Comparison of ENCODE assay signal across 11 cellular contexts in genomic region chr16:67594956-67595355, GRCh38. TPM values are rescaled to one million over a fixed set of nuclear protein-coding genes. Genes with fewer than 3 reads are reported as not detected.
DNase-seq lines count a peak whose midpoint lies in the region; ATAC-seq and TF ChIP-seq lines count a peak whose summit lies in the region.
"Had no signal": no experiment of that assay in that cellular context is flagged by ENCODE, and none has a peak within 500 bp of the region (broad histone marks: within the 10 kb centered on the region; RNA-seq: fewer than 3 reads in every experiment).

No MANE protein-coding gene starts in this region.

- no peaks in the 10 kb centered on the region for H3K27me3 Mint-ChIP-seq in activated CD4-positive, alpha-beta T cell treated with anti-CD3 and anti-CD28 coated beads for 36 hours
- no peaks in the 10 kb centered on the region for H3K27me3 Mint-ChIP-seq in activated CD4-positive, alpha-beta memory T cell treated with anti-CD3 and anti-CD28 coated beads, Interleukin-2, amount 10 ng/mL, durations not matched to agents 7 days and 5 days

- peaks cover 36% of the 10 kb centered on the region for H3K4me1 Mint-ChIP-seq in activated CD4-positive, alpha-beta T cell treated with anti-CD3 and anti-CD28 coated beads for 36 hours
- H3K4me1 Mint-ChIP-seq in activated CD4-positive, alpha-beta memory T cell treated with anti-CD3 and anti-CD28 coated beads, Interleukin-2, amount 10 ng/mL, durations not matched to agents 7 days and 5 days, result peaks cover 34% of the 10 kb centered on the region

- peak; percentile 44 for DNase-seq in activated CD4-positive, alpha-beta T cell treated with anti-CD3 and anti-CD28 coated beads for 36 hours
- DNase-seq in activated CD4-positive, alpha-beta T cell treated with anti-CD3 and anti-CD28 coated beads for 1 hour, result no peak
- no peak for DNase-seq in activated CD4-positive, alpha-beta memory T cell treated with anti-CD3 and anti-CD28 coated beads, Interleukin-2, amount 10 ng/mL, durations not matched to agents 7 days and 5 days
- peak; percentile 71 for DNase-seq in fibroblast of pulmonary artery (ENCODE audit: low read depth)
- DNase-seq in psoas muscle, result no peak
- DNase-seq in NCI-H345 (lab: John Stamatoyannopoulos, UW), result no peak
- no peak for DNase-seq in AG08395 (ENCODE audit: low spot score)
- no peak for DNase-seq in stimulated activated CD4-positive, alpha-beta T cell treated with anti-CD3 and anti-CD28 coated beads, Interleukin-4, amount 100 ng/mL, for 24 hours
- DNase-seq: retina had no signal

- WGBS in psoas muscle, 3 donors, result 62 to 100% (median 64%) methylated on average over 1 of the region's 1 CpG

- CTCF ChIA-PET in activated CD4-positive, alpha-beta T cell treated with anti-CD3 and anti-CD28 coated beads for 36 hours (lab: Charles Lee), result interaction anchor here (0.7 to 2.8 kb wide), 6 partner anchors 31 to 78 kb away, joined by 3 to 12 read pairs (median 6); partner anchors contain the start of gene CARMIL2
- CTCF ChIA-PET in activated CD4-positive, alpha-beta memory T cell treated with anti-CD3 and anti-CD28 coated beads, Interleukin-2, amount 10 ng/mL, durations not matched to agents 7 days and 5 days (lab: Charles Lee), result interaction anchor here (0.5 to 3.0 kb wide), 6 partner anchors 27 to 113 kb away, joined by 3 to 14 read pairs (median 5); no protein-coding TSS in a partner anchor

- peaks cover 0 to 6% of the 10 kb centered on the region in 2 donors for H3K36me3 ChIP-seq in psoas muscle (ENCODE audit: insufficient read depth in 1 of 2, low read depth in 1 of 2)

- intact Hi-C loops in activated CD4-positive, alpha-beta T cell treated with anti-CD3 and anti-CD28 coated beads for 36 hours (cut with DNase I, micrococcal nuclease), result loop anchor here in 1 of 2 experiments (5.0 kb wide), 1 partner anchor 33 kb away; the partner anchor contains the start of gene CTCF
- intact Hi-C loops in psoas muscle (cut with DNase I), result no loop called here

- TF ChIP-seq CTCF in fibroblast of pulmonary artery (IDR thresholded peaks at IDR 0.05; ENCODE audit: low read length, missing control alignments) (no peak), psoas muscle (IDR thresholded peaks at IDR 0.05) (no peak)

- H3K27ac ChIP-seq in psoas muscle, result no peak overlapping the region
- H3K27ac ChIP-seq: 22Rv1 had no signal

- no peaks in the 10 kb centered on the region for H3K27me3 ChIP-seq in psoas muscle (ENCODE audit: insufficient read depth in 3 of 3, low read length in 2 of 3)

- H3K9me3 ChIP-seq in psoas muscle, result no peaks in the 10 kb centered on the region

- H3K4me3 ChIP-seq in fibroblast of pulmonary artery (replicated peaks; ENCODE audit: low read depth, low read length) (no peak overlapping the region), psoas muscle (no peak overlapping the region)
- H3K4me3 ChIP-seq: coronary artery had no signal

- H3K36me3 Mint-ChIP-seq in activated CD4-positive, alpha-beta T cell treated with anti-CD3 and anti-CD28 coated beads for 36 hours (ENCODE audit: low read depth), result peaks cover 5% of the 10 kb centered on the region
- H3K36me3 Mint-ChIP-seq in activated CD4-positive, alpha-beta memory T cell treated with anti-CD3 and anti-CD28 coated beads, Interleukin-2, amount 10 ng/mL, durations not matched to agents 7 days and 5 days (ENCODE audit: low read depth), result peaks cover 11% of the 10 kb centered on the region

- POLR2A ChIA-PET in activated CD4-positive, alpha-beta T cell treated with anti-CD3 and anti-CD28 coated beads for 36 hours (lab: Charles Lee), result interaction anchor here (0.6 kb wide), 2 partner anchors 22 to 274 kb away, joined by 3 to 7 read pairs; no protein-coding TSS in a partner anchor
- POLR2A ChIA-PET in activated CD4-positive, alpha-beta memory T cell treated with anti-CD3 and anti-CD28 coated beads, Interleukin-2, amount 10 ng/mL, durations not matched to agents 7 days and 5 days (lab: Charles Lee), result interaction anchor here (0.7 to 1.3 kb wide), 3 partner anchors 32 to 50 kb away, joined by 3 read pairs; partner anchors contain the start of gene CARMIL2

- H3K9me3 Mint-ChIP-seq in activated CD4-positive, alpha-beta T cell treated with anti-CD3 and anti-CD28 coated beads for 36 hours (ENCODE audit: low read depth), result no peaks in the 10 kb centered on the region
- H3K9me3 Mint-ChIP-seq in activated CD4-positive, alpha-beta memory T cell treated with anti-CD3 and anti-CD28 coated beads, Interleukin-2, amount 10 ng/mL, durations not matched to agents 7 days and 5 days, result no peaks in the 10 kb centered on the region

- H3K27ac Mint-ChIP-seq in activated CD4-positive, alpha-beta T cell treated with anti-CD3 and anti-CD28 coated beads for 36 hours, result peak overlapping the region; percentile 53
- peak overlapping the region; percentile 27 for H3K27ac Mint-ChIP-seq in activated CD4-positive, alpha-beta memory T cell treated with anti-CD3 and anti-CD28 coated beads, Interleukin-2, amount 10 ng/mL, durations not matched to agents 7 days and 5 days

- peaks cover 13% of the 10 kb centered on the region for H3K4me1 ChIP-seq in psoas muscle

- no peak overlapping the region for H3K4me3 Mint-ChIP-seq in activated CD4-positive, alpha-beta T cell treated with anti-CD3 and anti-CD28 coated beads for 36 hours
- H3K4me3 Mint-ChIP-seq in activated CD4-positive, alpha-beta memory T cell treated with anti-CD3 and anti-CD28 coated beads, Interleukin-2, amount 10 ng/mL, durations not matched to agents 7 days and 5 days, result no peak overlapping the region

- peak; percentile 81 for ATAC-seq in activated CD4-positive, alpha-beta T cell treated with anti-CD3 and anti-CD28 coated beads for 36 hours
- ATAC-seq in psoas muscle, result peak in 3 of 4 donors; percentile 63 to 74 (median 69)

RNA-seq across cellular contexts. Expression of gene CTCF, which starts 32.6 kb away (rescaled TPM):
- 10 to 100 TPM; 51.0 to 66.4 TPM for total RNA-seq in activated CD4-positive, alpha-beta T cell treated with anti-CD3 and anti-CD28 coated beads for 36 hours
- total RNA-seq in activated CD4-positive, alpha-beta memory T cell treated with anti-CD3 and anti-CD28 coated beads, Interleukin-2, amount 10 ng/mL, durations not matched to agents 7 days and 5 days, result 10 to 100 TPM; 74.9 to 76.9 TPM
- 10 to 100 TPM; 22.1 to 26.5 (median 26.0) TPM for total RNA-seq in psoas muscle
- 10 to 100 TPM; 17.7 to 44.7 (median 18.9) TPM for polyA plus RNA-seq in psoas muscle

RNA-seq across cellular contexts. Expression of gene CARMIL2, which starts 50.0 kb away (rescaled TPM):
- total RNA-seq in activated CD4-positive, alpha-beta T cell treated with anti-CD3 and anti-CD28 coated beads for 36 hours, result 100 to 1,000 TPM; 138 to 153 TPM
- total RNA-seq in activated CD4-positive, alpha-beta memory T cell treated with anti-CD3 and anti-CD28 coated beads, Interleukin-2, amount 10 ng/mL, durations not matched to agents 7 days and 5 days, result 100 to 1,000 TPM; 132 to 142 TPM
- 1 to 10 TPM in 1 of 4 donors, under 1 TPM in 2, not detected in 1; 0.59 to 1.1 (median 0.63) TPM for total RNA-seq in psoas muscle
- polyA plus RNA-seq in psoas muscle, result under 1 TPM; 0.17 to 0.46 (median 0.30) TPM

Comparison
In these comparisons a context has a peak if more than half of its experiments do, and no peak if none do; other contexts are left out.
1. DNase-seq: peak in activated CD4-positive, alpha-beta T cell treated with anti-CD3 and anti-CD28 coated beads for 36 hours (single experiment) and fibroblast of pulmonary artery (single experiment); none in activated CD4-positive, alpha-beta T cell treated with anti-CD3 and anti-CD28 coated beads for 1 hour (single experiment), activated CD4-positive, alpha-beta memory T cell treated with anti-CD3 and anti-CD28 coated beads, Interleukin-2, amount 10 ng/mL, durations not matched to agents 7 days and 5 days (single experiment), psoas muscle (0 of 2), NCI-H345 (single experiment), AG08395 (single experiment) and stimulated activated CD4-positive, alpha-beta T cell treated with anti-CD3 and anti-CD28 coated beads, Interleukin-4, amount 100 ng/mL, for 24 hours (single experiment).
2. RNA of gene CARMIL2, which starts 50.0 kb away (total RNA-seq): 138 to 153 TPM in activated CD4-positive, alpha-beta T cell treated with anti-CD3 and anti-CD28 coated beads for 36 hours and 132 to 142 TPM in activated CD4-positive, alpha-beta memory T cell treated with anti-CD3 and anti-CD28 coated beads, Interleukin-2, amount 10 ng/mL, durations not matched to agents 7 days and 5 days; 0.59 to 1.1 TPM in psoas muscle; every median in the first group is over 10 times any median in the second.